ENCODE assay signal across 26 cellular contexts in the genomic region with DNA sequence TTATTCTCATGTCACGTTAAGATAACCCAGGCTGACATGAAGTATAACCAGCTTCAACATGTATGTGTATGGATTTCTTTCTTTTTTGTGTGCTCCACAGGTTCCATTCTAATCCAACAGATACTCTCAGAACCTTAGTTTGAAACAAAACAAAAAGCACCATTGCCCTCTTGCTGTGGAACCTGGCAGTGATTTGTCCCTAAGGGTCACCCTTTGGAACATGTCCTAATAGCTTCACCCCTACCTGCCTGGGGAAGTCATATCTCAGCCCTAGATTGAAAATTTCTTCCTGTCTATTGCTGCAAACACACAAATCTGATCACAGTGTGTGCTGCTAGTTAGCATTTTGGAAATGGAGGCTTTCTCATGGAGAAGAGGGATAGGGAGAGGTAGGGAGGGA.
"Had no signal": no experiment of that assay in that cellular context is flagged by ENCODE, and none has a peak within 500 bp of the region (broad histone marks: within the 10 kb centered on the region; RNA-seq: fewer than 3 reads in every experiment).

No MANE protein-coding gene starts in this region.

- H3K36me3 ChIP-seq: esophagus muscularis mucosa, gastroesophageal sphincter, heart left ventricle, left ventricle myocardium inferior, lower lobe of right lung, neutrophil, pancreas, suprapubic skin, transverse colon, upper lobe of right lung, uterus had no signal

- H3K4me1 ChIP-seq: esophagus muscularis mucosa, foreskin keratinocyte, gastroesophageal sphincter, heart left ventricle, left ventricle myocardium inferior, lower lobe of right lung, pancreas, suprapubic skin, transverse colon, upper lobe of right lung, uterus had no signal

- H3K4me2 ChIP-seq: hepatocyte, smooth muscle cell had no signal

- H3K9me3 Mint-ChIP-seq: natural killer cell had no signal

- H3K4me3 ChIP-seq: esophagus muscularis mucosa, gastroesophageal sphincter, heart left ventricle, hepatocyte, left ventricle myocardium inferior, lower lobe of right lung, pancreas, smooth muscle cell, suprapubic skin, transverse colon, upper lobe of right lung, uterus had no signal

- DNase-seq: cortex of kidney; foreskin keratinocyte; heart left ventricle; left cardiac atrium; left ventricle myocardium inferior; lower lobe of right lung; natural killer cell; pancreas; stimulated activated CD4-positive, alpha-beta T cell treated with anti-CD3 and anti-CD28 coated beads, Interleukin-12 subunit alpha, Interleukin-12 subunit beta, amount 100 ng/mL, for 4 hours; stimulated activated CD4-positive, alpha-beta T cell treated with anti-CD3 and anti-CD28 coated beads, Interleukin-1b, Interleukin-23, amount 100 ng/mL, for 48 hours; stimulated activated CD4-positive, alpha-beta T cell treated with anti-CD3 and anti-CD28 coated beads, Interleukin-4, amount 100 ng/mL, for 1 hour; stimulated activated CD8-positive, alpha-beta memory T cell treated with anti-CD3 and anti-CD28 coated beads, Interleukin-4, amount 100 ng/mL, for 48 hours; stimulated activated naive CD4-positive, alpha-beta T cell; stimulated activated naive CD8-positive, alpha-beta T cell treated with anti-CD3 and anti-CD28 coated beads, Interleukin-15, amount 100 ng/mL, for 72 hours; transverse colon; upper lobe of right lung; uterus had no signal

- H3K79me2 ChIP-seq: hepatocyte had no signal

- H3K4me1 Mint-ChIP-seq: natural killer cell; stimulated activated naive CD8-positive, alpha-beta T cell treated with anti-CD3 and anti-CD28 coated beads, Interleukin-15, amount 100 ng/mL, for 72 hours had no signal

- H3K27ac ChIP-seq: epithelial cell of prostate, esophagus muscularis mucosa, foreskin keratinocyte, gastroesophageal sphincter, heart left ventricle, hepatocyte, left ventricle myocardium inferior, lower lobe of right lung, neutrophil, pancreas, suprapubic skin, transverse colon, upper lobe of right lung, uterus had no signal

- H3K36me3 Mint-ChIP-seq: natural killer cell had no signal

- ATAC-seq: foreskin keratinocyte; gastroesophageal sphincter; heart left ventricle; left cardiac atrium; lower lobe of right lung; natural killer cell; pancreas; sciatic nerve; stimulated activated naive CD8-positive, alpha-beta T cell treated with anti-CD3 and anti-CD28 coated beads, Interleukin-15, amount 100 ng/mL, for 72 hours; upper lobe of right lung had no signal

- FAIRE-seq: islet of Langerhans, pancreas had no signal

- H3K9me3 ChIP-seq: esophagus muscularis mucosa, gastroesophageal sphincter, heart left ventricle, left ventricle myocardium inferior, lower lobe of right lung, neutrophil, pancreas, suprapubic skin, transverse colon, upper lobe of right lung, uterus had no signal

- H3K27ac Mint-ChIP-seq: natural killer cell; stimulated activated naive CD8-positive, alpha-beta T cell treated with anti-CD3 and anti-CD28 coated beads, Interleukin-15, amount 100 ng/mL, for 72 hours had no signal

- H2AFZ ChIP-seq: hepatocyte had no signal

- H3K27me3 ChIP-seq: esophagus muscularis mucosa, pancreas, upper lobe of right lung had no signal

- H3K4me3 Mint-ChIP-seq: natural killer cell; stimulated activated naive CD8-positive, alpha-beta T cell treated with anti-CD3 and anti-CD28 coated beads, Interleukin-15, amount 100 ng/mL, for 72 hours had no signal
